ENCODE assay signal across 9 cellular contexts in the genomic region with DNA sequence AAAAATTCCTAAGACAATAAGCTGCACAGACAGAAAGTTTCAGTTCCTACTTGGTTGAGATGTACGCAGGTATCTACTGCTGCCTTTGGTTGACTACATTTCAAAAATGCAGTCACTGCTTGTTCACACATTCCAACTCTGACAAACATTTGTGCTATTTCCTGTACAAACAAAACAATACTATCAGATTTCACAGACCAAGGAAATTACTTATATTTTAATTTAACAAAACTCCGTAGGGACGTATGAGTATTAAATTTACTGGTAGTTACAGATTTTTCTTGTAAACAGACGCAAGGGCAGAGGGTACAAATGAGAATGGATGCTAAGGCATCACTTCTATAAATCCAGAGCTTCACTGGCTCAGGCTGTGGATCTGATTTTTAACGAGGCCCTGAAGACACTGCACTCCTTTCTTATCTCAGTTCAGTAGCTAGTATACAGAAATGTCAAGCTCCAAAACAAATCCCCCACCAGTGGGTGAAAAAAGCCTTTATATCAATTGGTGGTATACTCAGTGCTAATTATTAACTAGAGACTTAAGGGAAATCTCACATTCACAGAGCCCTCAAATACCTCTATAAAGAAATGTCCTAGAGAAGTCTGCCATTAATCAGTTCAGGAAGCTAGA. TPM values are rescaled to one million over a fixed set of nuclear protein-coding genes. Genes with fewer than 3 reads are reported as not detected.
DNase-seq lines count a peak whose midpoint lies in the region; ATAC-seq and TF ChIP-seq lines count a peak whose summit lies in the region.
"Had no signal": no experiment of that assay in that cellular context is flagged by ENCODE, and none has a peak within 500 bp of the region (broad histone marks: within the 10 kb centered on the region; RNA-seq: fewer than 3 reads in every experiment).

No MANE protein-coding gene starts in this region.

- peak overlapping the region; percentile 87 for H2BK5ac ChIP-seq in mesenchymal stem cell (ENCODE audit: low read depth, low read length, poor library complexity, severe bottlenecking)

- no peak for TF ChIP-seq CTCF in GM13976 (IDR thresholded peaks at IDR 0.05; ENCODE audit: borderline replicate concordance, control extremely low read depth, extremely low read depth, insufficient read depth, missing control alignments)
- no peak for TF ChIP-seq CTCF in VCaP (conservative IDR thresholded peaks at IDR 0.05)
- no peak for TF ChIP-seq CTCF in BE2C (IDR thresholded peaks at IDR 0.05; ENCODE audit: low read depth, low read length)

- no peak overlapping the region for H2AK5ac ChIP-seq in mesenchymal stem cell (ENCODE audit: low read length, severe bottlenecking)

- peaks cover 6% of the 10 kb centered on the region for H3K79me1 ChIP-seq in mesenchymal stem cell (replicated peaks; ENCODE audit: low read length, poor library complexity, severe bottlenecking)

- peak overlapping the region; percentile 78 for H3K27ac ChIP-seq in VCaP
- H3K27ac ChIP-seq in mesenchymal stem cell (ENCODE audit: low read length, poor library complexity, severe bottlenecking) = peak overlapping the region; percentile 98
- no peak overlapping the region for H3K27ac ChIP-seq in substantia nigra (ENCODE audit: low read depth, low read length, poor library complexity, severe bottlenecking)

- peak; percentile 49 for ATAC-seq in HG02938 (IDR thresholded peaks at IDR 0.05; ENCODE audit: unreplicated experiment)

- H3K14ac ChIP-seq in mesenchymal stem cell (ENCODE audit: low read length in 2 of 2) = no peak overlapping the region

- 14% methylated on average over 5 of the region's 5 CpGs for WGBS in mesenchymal stem cell

- H4K91ac ChIP-seq in mesenchymal stem cell (ENCODE audit: low read length) = no peak overlapping the region

- H3K9me3 ChIP-seq in mesenchymal stem cell (ENCODE audit: control insufficient read depth, low read length) = peaks cover 9% of the 10 kb centered on the region
- H3K9me3 ChIP-seq in BE2C = no peaks in the 10 kb centered on the region

- H3K23ac ChIP-seq in mesenchymal stem cell (ENCODE audit: low read length in 2 of 2) = no peak overlapping the region

- H2BK12ac ChIP-seq in mesenchymal stem cell (ENCODE audit: low read length in 2 of 2) = no peak overlapping the region

- peaks cover 10 to 75% of the 10 kb centered on the region in 2 experiments for H3K36me3 ChIP-seq in mesenchymal stem cell (ENCODE audit: control insufficient read depth in 1 of 2, insufficient read depth in 2 of 2, low read depth in 1 of 2, low read length in 2 of 2)
- H3K36me3 ChIP-seq in BE2C = peaks cover 49% of the 10 kb centered on the region

- no peak overlapping the region for H3K4ac ChIP-seq in mesenchymal stem cell (ENCODE audit: low read depth in 1 of 2, low read length in 2 of 2)

- no peak overlapping the region for H2AFZ ChIP-seq in mesenchymal stem cell (ENCODE audit: low read depth, low read length)

- H3K4me3 ChIP-seq in mesenchymal stem cell (ENCODE audit: insufficient read depth in 1 of 2, low read depth in 1 of 2, low read length in 2 of 2) (no peak overlapping the region), BE2C (ENCODE audit: low read depth, low read length) (no peak overlapping the region)

- DNase-seq in GM13976 (ENCODE audit: low spot score) = peak; percentile 23
- DNase-seq in mesenchymal stem cell = peak; percentile 27
- DNase-seq in BE2C = no peak
- no peak for DNase-seq in activated naive CD4-positive, alpha-beta T cell treated with Interleukin-2 at 50 U/mL for 16 hours
- no peak for DNase-seq in substantia nigra (lab: John Stamatoyannopoulos, UW)
- no peak for DNase-seq in central memory CD4-positive, alpha-beta T cell
- DNase-seq: activated B cell treated with CpG ODN at 0.5 μM for 24 hours had no signal

- H3K9ac ChIP-seq in mesenchymal stem cell (ENCODE audit: low read length) = peak overlapping the region; percentile 39

- no peak overlapping the region for H2BK15ac ChIP-seq in mesenchymal stem cell (ENCODE audit: low read depth, poor library complexity, severe bottlenecking)

- H3K4me2 ChIP-seq in mesenchymal stem cell (ENCODE audit: low read length, poor library complexity, severe bottlenecking) = peak overlapping the region; percentile 35

- in situ Hi-C loops in GM13976 (cut with MboI; ENCODE audit: low sequenced_read_pairs, unreplicated experiment) = no loop called here

- H4K8ac ChIP-seq in mesenchymal stem cell (ENCODE audit: low read length) = no peak overlapping the region

- H3K4me1 ChIP-seq in mesenchymal stem cell (ENCODE audit: control insufficient read depth, insufficient read depth, low read depth, low read length) = no peaks in the 10 kb centered on the region
- H3K4me1 ChIP-seq in BE2C = peaks cover 7% of the 10 kb centered on the region; the same call in 1 of the 2 replicates

- no peak overlapping the region for H3K18ac ChIP-seq in mesenchymal stem cell (ENCODE audit: low read depth in 1 of 2, low read length in 2 of 2)

- no peaks in the 10 kb centered on the region for H3K27me3 ChIP-seq in mesenchymal stem cell (ENCODE audit: control insufficient read depth in 1 of 2, insufficient read depth in 1 of 2, low read length in 2 of 2)
- H3K27me3 ChIP-seq in BE2C = no peaks in the 10 kb centered on the region

- H2BK120ac ChIP-seq in mesenchymal stem cell (ENCODE audit: low read depth, low read length) = no peak overlapping the region

RNA-seq across cellular contexts. Expression of a gene that starts 31.7 kb away (rescaled TPM):
- polyA plus RNA-seq in mesenchymal stem cell (2013, experiment 1 of 2) = 5.0 TPM
- polyA plus RNA-seq in mesenchymal stem cell (2013, experiment 2 of 2) = 6.9 TPM
- polyA plus RNA-seq in BE2C (2012; ENCODE audit: insufficient read depth, insufficient read length, low read depth) = 13.6 TPM

RNA-seq across cellular contexts. Expression of a gene that starts 56.4 kb away (rescaled TPM):
- polyA plus RNA-seq in mesenchymal stem cell (2013, experiment 1 of 2) = 3.7 TPM
- 3.7 TPM for polyA plus RNA-seq in mesenchymal stem cell (2013, experiment 2 of 2)
- 17.8 TPM for polyA plus RNA-seq in BE2C (2012; ENCODE audit: insufficient read depth, insufficient read length, low read depth)

Comparison
In these comparisons a context has a peak if more than half of its experiments do, and no peak if none do; other contexts are left out.
1. DNase-seq: peak in GM13976 (single experiment) and mesenchymal stem cell (single experiment); none in BE2C (single experiment), activated naive CD4-positive, alpha-beta T cell treated with Interleukin-2 at 50 U/mL for 16 hours (single experiment), substantia nigra (0 of 49) and central memory CD4-positive, alpha-beta T cell (single experiment).